Comparison of ENCODE assay signal across 8 cellular contexts in genomic region chr22:23767673-23768548, GRCh38. TPM values are rescaled to one million over a fixed set of nuclear protein-coding genes. Genes with fewer than 3 reads are reported as not detected.
DNase-seq lines count a peak whose midpoint lies in the region; FAIRE-seq and TF ChIP-seq lines count a peak whose summit lies in the region.

TSS of gene CHCHD10 (minus strand) at chr22:23767972. CDS start at chr22:23767874, 98 bp downstream.

- peak in 1 of 2 donors; percentile 50 for TF ChIP-seq POLR2A in suprapubic skin (IDR thresholded peaks at IDR 0.05)

- peak; percentile 72 for DNase-seq in ACHN
- DNase-seq in GM18507 (ENCODE audit: extremely low spot score, insufficient read length, low read depth), result peak; percentile 68
- DNase-seq in KG1 (lab: John Stamatoyannopoulos, UW), result peak; percentile 84
- DNase-seq in SJSA1 (ENCODE audit: low read depth in 1 of 2, low spot score in 2 of 2), result peak; percentile 85 to 86
- DNase-seq in activated naive CD4-positive, alpha-beta T cell treated with Interleukin-2 at 50 U/mL for 16 hours, result peak; percentile 79
- peak; percentile 84 for DNase-seq in germinal center (ENCODE audit: low spot score)
- peak; percentile 36 to 91 (median 79) for DNase-seq in nucleus accumbens (lab: John Stamatoyannopoulos, UW)
- DNase-seq in suprapubic skin (ENCODE audit: low spot score in 2 of 2), result peak; percentile 89 to 90

- 13% methylated on average over 6 of the region's 63 CpGs for WGBS in suprapubic skin

- peak within 1 kb of the TSS; percentile 50 for H3K27ac ChIP-seq in SJSA1
- H3K27ac ChIP-seq in suprapubic skin, result peak within 1 kb of the TSS; percentile 86

- TF ChIP-seq EP300 in suprapubic skin (IDR thresholded peaks at IDR 0.05), result no peak

- in situ Hi-C loops in ACHN (cut with HindIII; ENCODE audit: low pct_ligation_motif_present, low pct_unique_long_range_greater_than_20kb, low sequenced_read_pairs), result no loop called here

- H3K36me3 ChIP-seq in SJSA1 (peaks cover 28% of the 10 kb centered on the region), suprapubic skin (peaks cover 2% of the 10 kb centered on the region)

- H3K27me3 ChIP-seq in SJSA1 (replicated peaks) (no peaks in the 10 kb centered on the region), suprapubic skin (no peaks in the 10 kb centered on the region)

- H3K4me3 ChIP-seq in SJSA1, result peak within 1 kb of the TSS; percentile 74
- peak within 1 kb of the TSS; percentile 74 for H3K4me3 ChIP-seq in suprapubic skin

- H3K4me1 ChIP-seq in SJSA1 (replicated peaks) (peaks cover 68% of the 10 kb centered on the region), suprapubic skin (peaks cover 59% of the 10 kb centered on the region)

- peak; percentile 49 to 81 for TF ChIP-seq CTCF in suprapubic skin (IDR thresholded peaks at IDR 0.05)

- no peaks in the 10 kb centered on the region for H3K9me3 ChIP-seq in SJSA1 (replicated peaks)
- H3K9me3 ChIP-seq in suprapubic skin, result no peaks in the 10 kb centered on the region

- FAIRE-seq in GM18507 (lab: Jason Lieb, UNC), result peak; percentile 61

RNA-seq across cellular contexts. Expression of gene CHCHD10, which starts in this region (rescaled TPM):
- total RNA-seq in SJSA1 (2014; rRNA removed; shearing (Covaris generic)), result 6.4 and 47.7 TPM in 2 replicates
- total RNA-seq in suprapubic skin, result 10 to 100 TPM; 26.7 to 46.4 (median 32.2) TPM

Comparison
In these comparisons a context has a peak if more than half of its experiments do, and no peak if none do; other contexts are left out.
1. Peak in every context shown above with its lines: DNase-seq, H3K4me3 ChIP-seq and H3K27ac ChIP-seq.